In the genomic region with DNA sequence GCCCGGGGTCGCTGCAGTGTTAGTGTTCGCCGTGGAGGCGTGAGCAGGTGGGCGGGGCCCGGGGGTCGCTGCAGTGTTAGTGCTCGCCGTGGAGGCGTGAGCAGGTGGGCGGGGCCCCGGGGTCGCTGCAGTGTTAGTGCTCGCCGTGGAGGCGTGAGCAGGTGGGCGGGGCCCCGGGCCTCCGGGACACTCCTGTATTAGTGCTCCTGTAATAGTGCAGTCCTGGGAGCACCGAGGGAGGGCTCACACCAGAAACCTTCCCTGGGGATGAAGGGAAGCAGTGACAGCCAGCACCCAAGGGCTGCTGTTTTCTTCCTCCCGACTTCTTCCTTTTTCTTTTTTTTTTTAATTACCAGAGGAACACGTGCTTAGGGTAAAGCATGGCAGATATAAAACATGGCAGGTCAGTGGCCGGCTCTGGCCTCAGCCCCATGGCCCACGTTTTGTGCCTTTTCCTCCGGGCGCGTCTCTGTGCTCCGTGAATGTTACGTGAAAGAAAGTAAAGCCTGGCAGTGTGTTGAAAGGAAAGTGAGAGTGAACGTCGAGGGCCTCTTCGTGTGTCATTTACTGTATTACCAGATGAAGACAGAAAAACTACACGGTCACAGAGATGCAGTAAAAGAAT, we compare ENCODE assay signal across 15 cellular contexts.
"Had no signal": no experiment of that assay in that cellular context is flagged by ENCODE, and none has a peak within 500 bp of the region (broad histone marks: within the 10 kb centered on the region; RNA-seq: fewer than 3 reads in every experiment).

No MANE protein-coding gene starts in this region.

- H3K36me3 ChIP-seq: gastrocnemius medialis, ovary had no signal

- H3K4me3 Mint-ChIP-seq: immature natural killer cell; naive thymus-derived CD4-positive, alpha-beta T cell had no signal

- DNase-seq: cortex of kidney; effector CD8-positive, alpha-beta T cell; gastrocnemius medialis; immature natural killer cell; left colon; mammary epithelial cell; naive thymus-derived CD4-positive, alpha-beta T cell; ovary; small intestine; stimulated activated CD4-positive, alpha-beta T cell treated with anti-CD3 and anti-CD28 coated beads, Interleukin-12 subunit alpha, Interleukin-12 subunit beta, amount 100 ng/mL, for 4 hours; stimulated activated naive CD4-positive, alpha-beta T cell treated with Interleukin-2 at 50 U/mL for 16 hours; trophoblast cell had no signal

- H3K27me3 ChIP-seq: dorsolateral prefrontal cortex, gastrocnemius medialis, ovary, right atrium auricular region had no signal

- H3K27me3 Mint-ChIP-seq: naive thymus-derived CD4-positive, alpha-beta T cell had no signal

- H3K9me3 Mint-ChIP-seq: immature natural killer cell; naive thymus-derived CD4-positive, alpha-beta T cell had no signal

- H3K9me3 ChIP-seq: gastrocnemius medialis, ovary, right atrium auricular region had no signal

- H3K27ac ChIP-seq: gastrocnemius medialis, ovary, right atrium auricular region had no signal

- H3K4me3 ChIP-seq: dorsolateral prefrontal cortex, gastrocnemius medialis, ovary, right atrium auricular region had no signal

- ATAC-seq: esophagus mucosa; gastrocnemius medialis; left colon; naive thymus-derived CD4-positive, alpha-beta T cell had no signal
